ENCODE assay signal across 1 cellular context in the genomic region with DNA sequence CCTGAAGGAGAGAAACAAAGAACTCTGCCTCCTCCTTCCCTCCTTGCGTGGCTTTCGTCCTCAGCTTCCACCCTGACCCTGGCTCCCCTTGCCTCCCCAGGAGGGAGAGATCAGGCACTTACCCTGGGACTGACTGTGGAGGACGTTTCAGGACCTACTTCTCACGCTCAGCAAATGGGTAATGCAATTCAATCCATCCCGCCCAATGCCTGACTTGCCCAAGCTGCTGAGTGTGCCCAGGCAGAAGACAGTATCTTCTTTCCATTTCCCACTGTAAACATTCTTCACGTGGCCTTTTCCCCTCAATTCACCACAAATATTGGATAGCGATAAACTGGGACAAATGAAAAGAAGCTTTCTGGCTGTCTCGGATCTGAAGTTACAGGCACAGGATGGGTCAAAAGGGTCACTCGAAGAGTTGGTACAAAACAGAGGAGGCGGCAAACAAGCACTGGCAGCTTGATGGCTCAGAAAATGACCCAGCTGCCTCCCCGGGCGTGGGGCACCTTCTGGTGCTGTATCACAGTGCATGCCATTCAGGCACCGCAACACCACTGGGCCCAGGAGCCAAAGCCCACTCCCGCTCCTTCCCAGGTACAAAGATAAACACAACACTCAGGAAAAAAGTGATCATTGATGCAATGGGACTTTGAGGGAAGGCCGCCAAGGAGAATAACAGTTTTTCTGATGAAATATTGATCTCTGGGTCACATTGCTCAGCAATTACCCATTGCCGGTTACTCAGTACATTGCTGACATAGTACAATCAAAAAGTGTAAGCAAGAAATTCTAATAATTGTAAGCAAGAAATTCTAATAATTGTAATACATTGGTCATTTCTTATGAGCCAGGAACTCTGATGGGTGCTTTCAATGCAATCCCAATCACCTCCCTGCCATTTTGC.
TF ChIP-seq lines count a peak whose summit lies in the region.

No MANE protein-coding gene starts in this region.

TF ChIP-seq in IMR-90, 13 proteins besides CTCF, POLR2A, EP300 and RAD21:
- no peak for TF ChIP-seq CHD1 (IDR thresholded peaks at IDR 0.05; ENCODE audit: low read depth, low read length)
- no peak for TF ChIP-seq BHLHE40 (IDR thresholded peaks at IDR 0.05; ENCODE audit: low read depth, low read length)
- no peak for TF ChIP-seq RCOR1 (IDR thresholded peaks at IDR 0.05; ENCODE audit: insufficient replicate concordance, low read length)
- TF ChIP-seq RFX5 (IDR thresholded peaks at IDR 0.05; ENCODE audit: low read depth, low read length), result no peak
- TF ChIP-seq CEBPB (IDR thresholded peaks at IDR 0.05; ENCODE audit: low read depth, low read length), result no peak
- TF ChIP-seq SMC3 (IDR thresholded peaks at IDR 0.05; ENCODE audit: low read depth, low read length), result no peak
- TF ChIP-seq FOS (IDR thresholded peaks at IDR 0.05; ENCODE audit: low read depth, low read length), result no peak
- no peak for TF ChIP-seq NFE2L2 (IDR thresholded peaks at IDR 0.05; ENCODE audit: low read depth, low read length)
- no peak for TF ChIP-seq MXI1 (IDR thresholded peaks at IDR 0.05; ENCODE audit: borderline replicate concordance, low read depth, low read length)
- TF ChIP-seq, protein P1, sequence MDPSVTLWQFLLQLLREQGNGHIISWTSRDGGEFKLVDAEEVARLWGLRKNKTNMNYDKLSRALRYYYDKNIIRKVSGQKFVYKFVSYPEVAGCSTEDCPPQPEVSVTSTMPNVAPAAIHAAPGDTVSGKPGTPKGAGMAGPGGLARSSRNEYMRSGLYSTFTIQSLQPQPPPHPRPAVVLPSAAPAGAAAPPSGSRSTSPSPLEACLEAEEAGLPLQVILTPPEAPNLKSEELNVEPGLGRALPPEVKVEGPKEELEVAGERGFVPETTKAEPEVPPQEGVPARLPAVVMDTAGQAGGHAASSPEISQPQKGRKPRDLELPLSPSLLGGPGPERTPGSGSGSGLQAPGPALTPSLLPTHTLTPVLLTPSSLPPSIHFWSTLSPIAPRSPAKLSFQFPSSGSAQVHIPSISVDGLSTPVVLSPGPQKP (IDR thresholded peaks at IDR 0.05; ENCODE audit: borderline replicate concordance, low read depth, low read length), result no peak
- no peak for TF ChIP-seq MAFK (IDR thresholded peaks at IDR 0.05; ENCODE audit: low read depth, low read length)
- TF ChIP-seq, protein P2, sequence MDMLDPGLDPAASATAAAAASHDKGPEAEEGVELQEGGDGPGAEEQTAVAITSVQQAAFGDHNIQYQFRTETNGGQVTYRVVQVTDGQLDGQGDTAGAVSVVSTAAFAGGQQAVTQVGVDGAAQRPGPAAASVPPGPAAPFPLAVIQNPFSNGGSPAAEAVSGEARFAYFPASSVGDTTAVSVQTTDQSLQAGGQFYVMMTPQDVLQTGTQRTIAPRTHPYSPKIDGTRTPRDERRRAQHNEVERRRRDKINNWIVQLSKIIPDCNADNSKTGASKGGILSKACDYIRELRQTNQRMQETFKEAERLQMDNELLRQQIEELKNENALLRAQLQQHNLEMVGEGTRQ (IDR thresholded peaks at IDR 0.05; ENCODE audit: low read depth, low read length), result no peak
- TF ChIP-seq MAZ (IDR thresholded peaks at IDR 0.05; ENCODE audit: borderline replicate concordance, low read depth, low read length), result no peak
